In the genomic region with DNA sequence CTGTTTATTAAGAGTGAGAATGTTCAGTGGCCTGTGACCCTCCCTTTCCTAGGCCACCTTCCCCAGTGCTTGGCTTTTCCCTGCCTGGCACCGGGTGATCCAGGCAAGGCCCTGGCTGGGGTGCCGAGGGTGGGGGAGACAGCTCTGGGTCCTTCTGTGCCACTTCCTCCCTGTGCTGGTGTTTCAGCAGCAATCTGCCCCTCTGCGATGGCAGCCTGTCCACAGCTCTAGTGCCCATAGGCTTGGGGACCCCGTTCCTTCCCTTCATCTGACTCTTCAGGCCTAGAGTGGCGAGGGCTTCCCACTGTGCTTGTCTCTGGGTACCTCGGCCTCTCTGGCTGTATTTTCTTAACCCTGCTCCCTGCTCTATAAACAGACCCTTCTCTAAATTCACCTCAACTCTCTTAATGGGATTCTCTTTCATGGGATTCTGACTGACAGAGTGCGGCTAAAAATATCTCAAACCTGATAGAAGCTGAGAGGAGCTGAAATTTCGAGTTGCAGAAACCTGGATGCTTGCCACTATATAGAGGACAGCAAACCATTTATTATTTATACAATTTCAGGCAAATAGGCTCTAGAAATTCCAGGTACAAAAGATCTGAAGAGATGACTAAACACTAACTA, we compare ENCODE assay signal across 21 cellular contexts.
DNase-seq lines count a peak whose midpoint lies in the region; FAIRE-seq and TF ChIP-seq lines count a peak whose summit lies in the region.
"Had no signal": no experiment of that assay in that cellular context is flagged by ENCODE, and none has a peak within 500 bp of the region (broad histone marks: within the 10 kb centered on the region; RNA-seq: fewer than 3 reads in every experiment).

No MANE protein-coding gene starts in this region.

- no peaks in the 10 kb centered on the region for H3K4me1 ChIP-seq in trophoblast cell (ENCODE audit: control insufficient read depth in 1 of 2, insufficient read depth in 2 of 2, low read length in 2 of 2)

- H3K23ac ChIP-seq in trophoblast cell (ENCODE audit: low read length): no peak overlapping the region

- H3K9me3 ChIP-seq in SK-N-MC (ENCODE audit: low read depth, low read length): no peaks in the 10 kb centered on the region
- H3K9me3 ChIP-seq in trophoblast cell (ENCODE audit: insufficient read depth, low read depth, low read length): no peaks in the 10 kb centered on the region
- H3K9me3 ChIP-seq: suprapubic skin had no signal

- H3K27ac ChIP-seq in SK-N-MC (peak overlapping the region; percentile 80), trophoblast cell (ENCODE audit: low read depth, low read length) (no peak overlapping the region)
- H3K27ac ChIP-seq: suprapubic skin had no signal

- H3K4me3 ChIP-seq in SK-N-MC: no peak overlapping the region; the same call in 1 of the 2 replicates
- no peak overlapping the region for H3K4me3 ChIP-seq in trophoblast cell (ENCODE audit: low read depth, low read length)
- H3K4me3 ChIP-seq: suprapubic skin had no signal

- H3K27me3 ChIP-seq in trophoblast cell (ENCODE audit: insufficient read depth, low read length): no peaks in the 10 kb centered on the region
- H3K27me3 ChIP-seq: suprapubic skin had no signal

- no peak overlapping the region for H4K8ac ChIP-seq in trophoblast cell (ENCODE audit: low read depth, low read length)

- H3K4ac ChIP-seq in trophoblast cell (ENCODE audit: low read depth, low read length): no peak overlapping the region

- no CpG with 5 or more reads among the region's 8 CpGs for whole genome bisulfite sequencing in trophoblast cell (ENCODE audit: extremely low coverage, insufficient coverage, insufficient read length)

- no peak overlapping the region for H4K12ac ChIP-seq in trophoblast cell (ENCODE audit: low read depth, low read length)

- DNase-seq in NCI-H128 (lab: John Stamatoyannopoulos, UW; ENCODE audit: unreplicated experiment): peak; percentile 19
- no peak for DNase-seq in SK-N-MC (ENCODE audit: low read depth, low spot score)
- peak; percentile 12 for DNase-seq in inferior parietal cortex (ENCODE audit: extremely low spot score)
- DNase-seq in frontal cortex (ENCODE audit: low spot score in 2 of 2): no peak
- no peak for DNase-seq in GM19239 (ENCODE audit: insufficient read length, low spot score)
- DNase-seq in HFFc6: no peak
- no peak for DNase-seq in trophoblast cell
- DNase-seq: activated effector memory CD4-positive, alpha-beta T cell treated with anti-CD3 and anti-CD28 coated beads, Interleukin-2, amount 50 U/mL, for 16 hours; dermis blood vessel endothelial cell; GF-D8; hippocampal formation; kidney; naive thymus-derived CD4-positive, alpha-beta T cell; NCI-H1930; NCI-H524; SIG-M5 had no signal

- no peak overlapping the region for H3K27ac Mint-ChIP-seq in HFFc6
- H3K27ac Mint-ChIP-seq: memory B cell; naive thymus-derived CD4-positive, alpha-beta T cell had no signal

- no peak overlapping the region for H3K4me3 Mint-ChIP-seq in HFFc6
- H3K4me3 Mint-ChIP-seq: memory B cell; naive thymus-derived CD4-positive, alpha-beta T cell had no signal

- H3K4me1 Mint-ChIP-seq in HFFc6 (ENCODE audit: low read depth): peaks cover 12% of the 10 kb centered on the region
- H3K4me1 Mint-ChIP-seq: CD14-positive monocyte had no signal

- H3K9ac ChIP-seq in SK-N-MC (ENCODE audit: insufficient read length) (peak overlapping the region; percentile 38), trophoblast cell (ENCODE audit: low read length) (no peak overlapping the region)

- H2BK5ac ChIP-seq in trophoblast cell (ENCODE audit: low read depth, low read length, poor library complexity): no peak overlapping the region

- peak; percentile 100 for FAIRE-seq in A204.1 (lab: Jason Lieb, UNC)
- no peak for FAIRE-seq in frontal cortex (lab: Jason Lieb, UNC)
- no peak for FAIRE-seq in GM19239 (lab: Jason Lieb, UNC)
- FAIRE-seq: endothelial cell of umbilical vein, kidney had no signal

- no peak overlapping the region for H2AFZ ChIP-seq in trophoblast cell (ENCODE audit: insufficient read depth, low read length, poor library complexity)

- no peak for TF ChIP-seq CTCF in HFFc6 (IDR thresholded peaks at IDR 0.05)

- no peak overlapping the region for H3K14ac ChIP-seq in trophoblast cell (ENCODE audit: low read length)

- no peak overlapping the region for H3K18ac ChIP-seq in trophoblast cell (ENCODE audit: low read length)

- no peak overlapping the region for H2BK12ac ChIP-seq in trophoblast cell (ENCODE audit: low read length)

- no peak overlapping the region for H3K4me2 ChIP-seq in trophoblast cell (ENCODE audit: low read length)

- H3K9me3 Mint-ChIP-seq in HFFc6: no peaks in the 10 kb centered on the region
- H3K9me3 Mint-ChIP-seq: memory B cell had no signal

- H3K36me3 ChIP-seq in SK-N-MC (ENCODE audit: insufficient read depth, low read length) (no peaks in the 10 kb centered on the region), trophoblast cell (ENCODE audit: control insufficient read depth in 1 of 2, insufficient read depth in 2 of 2, low read length in 2 of 2) (no peaks in the 10 kb centered on the region)
- H3K36me3 ChIP-seq: suprapubic skin had no signal

- no peaks in the 10 kb centered on the region for H3K79me2 ChIP-seq in trophoblast cell (ENCODE audit: control insufficient read depth, insufficient read depth, low read length, poor library complexity)

- H3K79me1 ChIP-seq in trophoblast cell (ENCODE audit: low read length): no peaks in the 10 kb centered on the region

- no peak overlapping the region for H4K91ac ChIP-seq in trophoblast cell (ENCODE audit: low read depth, low read length)

- H2AK5ac ChIP-seq in trophoblast cell (ENCODE audit: low read length): no peak overlapping the region

- H3K27me3 Mint-ChIP-seq in HFFc6 (ENCODE audit: insufficient read depth): no peaks in the 10 kb centered on the region
- H3K27me3 Mint-ChIP-seq: memory B cell had no signal

- no peak overlapping the region for H2BK120ac ChIP-seq in trophoblast cell (ENCODE audit: insufficient read depth, low read length, poor library complexity)

- no peaks in the 10 kb centered on the region for H3K36me3 Mint-ChIP-seq in HFFc6 (ENCODE audit: low read depth)
- H3K36me3 Mint-ChIP-seq: CD14-positive monocyte; memory B cell; naive thymus-derived CD4-positive, alpha-beta T cell had no signal

Comparison
In these comparisons a context has a peak if more than half of its experiments do, and no peak if none do; other contexts are left out.
1. DNase-seq: peak in NCI-H128 (single experiment) and inferior parietal cortex (single experiment); none in SK-N-MC (single experiment), frontal cortex (0 of 2), GM19239 (single experiment), HFFc6 (single experiment) and trophoblast cell (0 of 2).